In the genomic region with DNA sequence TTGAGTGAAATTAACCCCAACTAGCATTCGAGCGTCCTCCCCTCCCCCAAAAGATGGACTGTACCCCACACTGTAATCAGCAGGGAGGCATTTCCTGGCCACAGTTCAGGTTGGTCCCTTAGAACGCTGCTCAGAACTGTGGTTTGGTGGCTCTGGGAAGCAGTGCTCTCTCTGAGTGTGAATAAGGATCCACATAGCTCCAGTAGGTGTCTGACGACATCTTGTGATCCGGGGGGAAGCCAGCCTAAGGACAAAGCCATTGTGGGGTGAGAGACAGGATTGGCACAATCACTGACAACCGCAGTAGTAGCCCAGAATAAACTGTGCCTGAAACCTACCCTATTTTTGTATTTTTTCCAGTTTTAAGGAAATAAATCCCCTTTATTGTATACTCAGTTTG, we compare ENCODE assay signal across 13 cellular contexts.
"Had no signal": no experiment of that assay in that cellular context is flagged by ENCODE, and none has a peak within 500 bp of the region (broad histone marks: within the 10 kb centered on the region; RNA-seq: fewer than 3 reads in every experiment).

No MANE protein-coding gene starts in this region.

- H3K4me3 ChIP-seq: breast epithelium, esophagus muscularis mucosa, vagina had no signal

- DNase-seq: activated T-cell treated with anti-CD3 and anti-CD28 coated beads, Interleukin-2, amount 50 U/mL, for 1 hour; dermis blood vessel endothelial cell; glutamatergic neuron; islet precursor cell; stimulated activated CD4-positive, alpha-beta T cell treated with anti-CD3 and anti-CD28 coated beads, Interleukin-4, amount 100 ng/mL, for 24 hours; stimulated activated naive CD8-positive, alpha-beta T cell treated with anti-CD3 and anti-CD28 coated beads, Interleukin-15, amount 100 ng/mL, for 72 hours; T-helper 17 cell had no signal

- H3K9me3 Mint-ChIP-seq: activated naive CD4-positive, alpha-beta T cell treated with anti-CD3 and anti-CD28 coated beads, Interleukin-2, amount 50 U/mL, for 72 hours; neural crest cell; stimulated activated naive CD8-positive, alpha-beta T cell treated with anti-CD3 and anti-CD28 coated beads, Interleukin-15, amount 100 ng/mL, for 72 hours had no signal

- H3K27me3 ChIP-seq: breast epithelium, esophagus muscularis mucosa, vagina had no signal

- H3K27me3 Mint-ChIP-seq: stimulated activated naive CD8-positive, alpha-beta T cell treated with anti-CD3 and anti-CD28 coated beads, Interleukin-15, amount 100 ng/mL, for 72 hours had no signal

- ATAC-seq: T-helper 17 cell had no signal

- H3K9me3 ChIP-seq: breast epithelium, esophagus muscularis mucosa, vagina had no signal

- H3K4me1 ChIP-seq: parathyroid adenoma had no signal

- H3K36me3 ChIP-seq: breast epithelium, esophagus muscularis mucosa, vagina had no signal

- H3K4me3 Mint-ChIP-seq: neural crest cell; stimulated activated naive CD8-positive, alpha-beta T cell treated with anti-CD3 and anti-CD28 coated beads, Interleukin-15, amount 100 ng/mL, for 72 hours; T-helper 17 cell had no signal

- H3K27ac ChIP-seq: breast epithelium, esophagus muscularis mucosa, parathyroid adenoma, vagina had no signal

- H3K27ac Mint-ChIP-seq: stimulated activated naive CD8-positive, alpha-beta T cell treated with anti-CD3 and anti-CD28 coated beads, Interleukin-15, amount 100 ng/mL, for 72 hours; T-helper 17 cell had no signal

- H3K36me3 Mint-ChIP-seq: activated naive CD4-positive, alpha-beta T cell treated with anti-CD3 and anti-CD28 coated beads, Interleukin-2, amount 50 U/mL, for 72 hours had no signal

- H2AFZ ChIP-seq: parathyroid adenoma had no signal
